18 cellular contexts compared by ENCODE assay signal in the genomic region with DNA sequence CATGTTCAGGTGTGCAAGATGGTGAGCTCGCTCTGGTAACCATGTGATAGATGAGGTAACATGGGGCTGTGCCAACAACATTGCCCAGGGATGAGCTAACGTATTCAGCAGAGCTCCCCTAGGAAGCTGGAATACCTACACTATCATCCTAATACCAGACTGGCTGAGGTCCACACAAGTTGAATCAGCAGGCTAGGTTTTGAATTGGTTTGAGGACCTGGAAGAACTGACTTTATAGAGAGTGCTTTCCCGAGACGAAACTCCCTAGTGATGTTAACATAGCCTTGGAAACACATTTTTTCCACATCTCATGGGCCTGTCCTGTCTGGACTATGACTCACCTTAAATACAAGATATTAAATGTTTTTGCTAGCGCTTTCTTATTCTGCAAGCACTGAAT. TPM values are rescaled to one million over a fixed set of nuclear protein-coding genes. Genes with fewer than 3 reads are reported as not detected.
A peak's percentile ranks its signal among the peaks of the same experiment; 100 is the strongest.
DNase-seq lines count a peak whose midpoint lies in the region; ATAC-seq and TF ChIP-seq lines count a peak whose summit lies in the region.
"Had no signal": no experiment of that assay in that cellular context is flagged by ENCODE, and none has a peak within 500 bp of the region (broad histone marks: within the 10 kb centered on the region; RNA-seq: fewer than 3 reads in every experiment).

No MANE protein-coding gene starts in this region.

- peak; percentile 36 for DNase-seq in AG10803 (ENCODE audit: low read depth)
- peak; percentile 74 for DNase-seq in RWPE1 (ENCODE audit: low spot score)
- DNase-seq in epithelial cell of proximal tubule (ENCODE audit: low read depth): peak; percentile 88
- DNase-seq in osteoblast (ENCODE audit: insufficient read length, low spot score, missing footprints): peak; percentile 86
- DNase-seq in NCI-H187 treated with DMSO at 0.1 percent for 48 hours (lab: John Stamatoyannopoulos, UW): no peak
- no peak for DNase-seq in activated CD8-positive, alpha-beta memory T cell treated with anti-CD3 and anti-CD28 coated beads, Interleukin-2, amount 50 U/mL, for 4 hours
- DNase-seq: activated CD8-positive, alpha-beta memory T cell treated with anti-CD3 and anti-CD28 coated beads, Interleukin-2, amount 10 ng/mL, durations not matched to agents 7 days and 5 days; activated naive CD4-positive, alpha-beta T cell treated with anti-CD3 and anti-CD28 coated beads for 36 hours; AML-193; GOT3; mesendoderm; NCI-H1417; NCI-H446 treated with DMSO at 0.1 percent for 48 hours; SW 1271 had no signal

- no peak overlapping the region for H2AFZ ChIP-seq in osteoblast (ENCODE audit: low read length)

- H3K4me1 ChIP-seq in osteoblast (ENCODE audit: insufficient read depth, low read length): peaks cover 27% of the 10 kb centered on the region

- H3K4me3 ChIP-seq in AG10803 (ENCODE audit: low read length) (no peak overlapping the region), epithelial cell of proximal tubule (ENCODE audit: low read depth, low read length) (no peak overlapping the region), osteoblast (ENCODE audit: insufficient read depth, low read length) (no peak overlapping the region)
- H3K4me3 ChIP-seq: skin epidermis had no signal

- TF ChIP-seq CTCF in AG10803 (conservative IDR thresholded peaks at IDR 0.05; ENCODE audit: low read length) (no peak), RWPE1 (conservative IDR thresholded peaks at IDR 0.05; ENCODE audit: low read depth) (no peak), epithelial cell of proximal tubule (conservative IDR thresholded peaks at IDR 0.05; ENCODE audit: low read depth, low read length) (no peak), osteoblast (IDR thresholded peaks at IDR 0.05; ENCODE audit: extremely low read depth, low read depth, low read length) (no peak)

- H3K27me3 ChIP-seq in osteoblast (ENCODE audit: insufficient read depth, low read length): no peaks in the 10 kb centered on the region
- H3K27me3 ChIP-seq: neutrophil had no signal

- POLR2A ChIA-PET in RWPE1 (lab: Yijun Ruan, JAX; ENCODE audit: low non-redundant PET): no interaction called here

- CTCF ChIA-PET in RWPE1 (lab: Yijun Ruan, JAX): no interaction called here

- H3K9me3 ChIP-seq in osteoblast (ENCODE audit: low read depth, low read length): no peaks in the 10 kb centered on the region
- H3K9me3 ChIP-seq: neutrophil had no signal

- peaks cover 49% of the 10 kb centered on the region for H3K36me3 ChIP-seq in osteoblast (ENCODE audit: insufficient read depth, low read length)
- H3K36me3 ChIP-seq: neutrophil had no signal

- H4K20me1 ChIP-seq in osteoblast (ENCODE audit: insufficient read depth, low read length): peaks cover 4% of the 10 kb centered on the region

- H3K79me2 ChIP-seq in osteoblast (ENCODE audit: insufficient read depth, low read length): peaks cover 97% of the 10 kb centered on the region

- H3K27ac ChIP-seq in RWPE1: peak overlapping the region; percentile 89
- peak overlapping the region; percentile 92 for H3K27ac ChIP-seq in osteoblast (ENCODE audit: low read depth, low read length)
- H3K27ac ChIP-seq: neutrophil had no signal

- H3K4me2 ChIP-seq in osteoblast (ENCODE audit: insufficient read depth, low read length): no peak overlapping the region

- no peak for ATAC-seq in GM18858 (IDR thresholded peaks at IDR 0.05; ENCODE audit: unreplicated experiment)
- ATAC-seq in GM18867 (IDR thresholded peaks at IDR 0.05; ENCODE audit: unreplicated experiment): no peak
- ATAC-seq: activated CD8-positive, alpha-beta memory T cell treated with anti-CD3 and anti-CD28 coated beads, Interleukin-2, amount 10 ng/mL, durations not matched to agents 7 days and 5 days had no signal

RNA-seq across cellular contexts. Expression of a gene that starts 56.7 kb away (rescaled TPM):
- total RNA-seq in epithelial cell of proximal tubule: 609 and 1,471 TPM in 2 replicates
- total RNA-seq in osteoblast: 680 and 715 TPM in 2 replicates

Comparison
In these comparisons a context has a peak if more than half of its experiments do, and no peak if none do; other contexts are left out.
1. DNase-seq: peak in AG10803 (single experiment), RWPE1 (single experiment), epithelial cell of proximal tubule (single experiment) and osteoblast (single experiment); none in NCI-H187 treated with DMSO at 0.1 percent for 48 hours (single experiment) and activated CD8-positive, alpha-beta memory T cell treated with anti-CD3 and anti-CD28 coated beads, Interleukin-2, amount 50 U/mL, for 4 hours (single experiment).